9 cellular contexts compared by ENCODE assay signal in the genomic region with DNA sequence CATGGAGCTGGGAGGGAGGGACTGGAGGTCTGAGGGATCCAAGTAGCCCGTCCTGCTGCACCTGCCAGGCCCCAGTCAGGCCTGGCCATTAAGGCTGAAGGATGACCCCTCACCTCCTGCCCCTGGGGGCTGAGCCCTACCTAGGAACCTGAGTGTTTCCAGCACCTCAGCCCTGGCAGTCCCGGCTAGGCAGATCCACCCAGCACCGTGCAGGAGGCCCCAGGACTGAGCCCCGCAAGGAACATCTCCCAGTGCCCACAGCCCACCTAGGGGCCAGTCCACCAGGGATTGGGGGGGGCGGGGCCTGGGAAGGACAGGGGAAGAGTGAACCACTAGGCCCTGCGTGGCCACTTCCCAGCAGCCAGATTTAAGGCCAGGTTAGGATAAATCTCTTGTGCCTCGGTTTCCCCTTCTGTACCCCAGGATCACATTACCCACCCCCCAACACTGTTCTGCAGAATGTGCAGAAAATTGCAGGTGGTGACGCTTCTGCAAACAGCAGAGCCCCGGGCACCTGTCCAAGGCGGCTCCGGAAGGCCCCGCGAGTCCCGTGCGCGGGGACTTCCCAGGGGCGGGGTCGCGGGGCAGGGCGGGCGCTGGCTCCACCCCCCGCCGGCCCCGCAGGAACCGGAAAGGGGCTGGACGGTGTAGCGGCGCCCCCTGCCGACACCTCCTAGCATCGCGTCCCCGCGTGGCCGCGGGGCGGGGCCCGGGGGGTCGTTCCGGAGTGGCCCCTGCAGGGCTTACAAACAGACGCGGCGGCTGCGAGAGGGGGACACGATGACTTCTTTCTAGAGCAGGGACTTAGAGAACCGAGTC. TPM values are rescaled to one million over a fixed set of nuclear protein-coding genes. Genes with fewer than 3 reads are reported as not detected.
DNase-seq lines count a peak whose midpoint lies in the region; ATAC-seq and TF ChIP-seq lines count a peak whose summit lies in the region.
"Had no signal": no experiment of that assay in that cellular context is flagged by ENCODE, and none has a peak within 500 bp of the region (broad histone marks: within the 10 kb centered on the region; RNA-seq: fewer than 3 reads in every experiment).

No MANE protein-coding gene starts in this region.

- no peaks in the 10 kb centered on the region for H3K9me3 ChIP-seq in prostate gland

- peak overlapping the region; percentile 69 for H2AFZ ChIP-seq in KMS-11 (ENCODE audit: low read depth)

- intact Hi-C loops in cardiac septum (cut with DNase I) (loop anchor here (1.0 kb wide), 2 partner anchors 66 to 230 kb away; no protein-coding TSS in a partner anchor), prostate gland (cut with DNase I) (loop anchor here (1.0 to 2.0 kb wide), 3 partner anchors 56 to 230 kb away; partner anchors contain the start of gene PWWP2B)

- H3K4me3 ChIP-seq in KMS-11 (IDR thresholded peaks at IDR 0.05; ENCODE audit: insufficient read depth, low read depth, low read length) = no peak overlapping the region
- peak overlapping the region in 1 of 2 donors; percentile 6 for H3K4me3 ChIP-seq in prostate gland

- peak; percentile 81 for DNase-seq in ELF-1 (ENCODE audit: low read depth, low spot score)
- DNase-seq in SKM-1 (lab: John Stamatoyannopoulos, UW; ENCODE audit: unreplicated experiment) = peak; percentile 37
- peak; percentile 86 to 96 for DNase-seq in activated naive CD4-positive, alpha-beta T cell treated with anti-CD3 and anti-CD28 coated beads, Interleukin-2, amount 50 U/mL, for 72 hours (ENCODE audit: low spot score in 2 of 2)
- peak; percentile 90 for DNase-seq in cardiac septum (ENCODE audit: low spot score)
- DNase-seq in prostate gland (ENCODE audit: low spot score) = peak; percentile 84
- DNase-seq in ureter (ENCODE audit: low spot score) = peak; percentile 91

- H3K4me1 ChIP-seq in KMS-11 (ENCODE audit: low read depth, poor library complexity, severe bottlenecking) (peaks cover 40% of the 10 kb centered on the region), prostate gland (replicated peaks) (peaks cover 10% of the 10 kb centered on the region)

- no peak for TF ChIP-seq POLR2A in prostate gland (IDR thresholded peaks at IDR 0.05)

- H3K79me2 ChIP-seq in KMS-11 (ENCODE audit: insufficient read depth, low read depth) = no peaks in the 10 kb centered on the region

- no peaks in the 10 kb centered on the region for H3K9me3 Mint-ChIP-seq in activated naive CD4-positive, alpha-beta T cell treated with anti-CD3 and anti-CD28 coated beads, Interleukin-2, amount 50 U/mL, for 72 hours
- H3K9me3 Mint-ChIP-seq: stimulated activated naive CD8-positive, alpha-beta T cell treated with anti-CD3 and anti-CD28 coated beads, Interleukin-15, Interleukin-2, amounts not matched to agents 100 ng/mL and 50 ng/mL, for 24 hours had no signal

- peak; percentile 81 for TF ChIP-seq CTCF in KMS-11 (conservative IDR thresholded peaks at IDR 0.05; ENCODE audit: low read depth, low read length)
- TF ChIP-seq CTCF in prostate gland (IDR thresholded peaks at IDR 0.05) = peak; percentile 96 to 100 (median 99)

- H3K27me3 ChIP-seq in KMS-11 (ENCODE audit: insufficient read depth, low read depth) = peaks cover 5% of the 10 kb centered on the region
- H3K27me3 ChIP-seq in prostate gland (replicated peaks; ENCODE audit: insufficient read depth) = no peaks in the 10 kb centered on the region

- H4K20me1 ChIP-seq in KMS-11 (ENCODE audit: insufficient read depth) = no peaks in the 10 kb centered on the region

- peak overlapping the region; percentile 52; the same call in 1 of the 2 replicates for H3K9ac ChIP-seq in KMS-11

- H3K27ac ChIP-seq in KMS-11 (peak overlapping the region; percentile 65), prostate gland (peak overlapping the region in 1 of 2 donors; percentile 19)

- no peaks in the 10 kb centered on the region for H3K36me3 ChIP-seq in KMS-11 (ENCODE audit: insufficient read depth)
- no peaks in the 10 kb centered on the region for H3K36me3 ChIP-seq in prostate gland

- ATAC-seq in GM21786 (IDR thresholded peaks at IDR 0.05; ENCODE audit: unreplicated experiment) = peak; percentile 59
- peak; percentile 83 to 84 for ATAC-seq in activated naive CD4-positive, alpha-beta T cell treated with anti-CD3 and anti-CD28 coated beads, Interleukin-2, amount 50 U/mL, for 72 hours

- 8% methylated on average over 41 of the region's 45 CpGs for WGBS in prostate gland

- H3K4me2 ChIP-seq in KMS-11 = peak overlapping the region; percentile 45

- no peaks in the 10 kb centered on the region for H3K36me3 Mint-ChIP-seq in activated naive CD4-positive, alpha-beta T cell treated with anti-CD3 and anti-CD28 coated beads, Interleukin-2, amount 50 U/mL, for 72 hours

- no peak overlapping the region for H3K27ac Mint-ChIP-seq in activated naive CD4-positive, alpha-beta T cell treated with anti-CD3 and anti-CD28 coated beads, Interleukin-2, amount 50 U/mL, for 72 hours
- H3K27ac Mint-ChIP-seq: stimulated activated naive CD8-positive, alpha-beta T cell treated with anti-CD3 and anti-CD28 coated beads, Interleukin-15, Interleukin-2, amounts not matched to agents 100 ng/mL and 50 ng/mL, for 24 hours had no signal

RNA-seq across cellular contexts. Expression of gene PWWP2B, which starts 55.9 kb away (rescaled TPM):
- 1 to 10 TPM in 1 of 2 donors, under 1 TPM in 1; 0.64 to 4.3 TPM for total RNA-seq in activated naive CD4-positive, alpha-beta T cell treated with anti-CD3 and anti-CD28 coated beads, Interleukin-2, amount 50 U/mL, for 72 hours
- 14.3 TPM for total RNA-seq in cardiac septum
- total RNA-seq in prostate gland = 10 to 100 TPM; 27.5 to 36.6 TPM
- total RNA-seq in ureter = 46.0 TPM

Comparison
In these comparisons a context has a peak if more than half of its experiments do, and no peak if none do; other contexts are left out.
1. DNase-seq: peak in every context shown above with its lines; median percentile 91 in activated naive CD4-positive, alpha-beta T cell treated with anti-CD3 and anti-CD28 coated beads, Interleukin-2, amount 50 U/mL, for 72 hours; 91 in ureter; 90 in cardiac septum; 84 in prostate gland; 81 in ELF-1; 37 in SKM-1.